In the genomic region with DNA sequence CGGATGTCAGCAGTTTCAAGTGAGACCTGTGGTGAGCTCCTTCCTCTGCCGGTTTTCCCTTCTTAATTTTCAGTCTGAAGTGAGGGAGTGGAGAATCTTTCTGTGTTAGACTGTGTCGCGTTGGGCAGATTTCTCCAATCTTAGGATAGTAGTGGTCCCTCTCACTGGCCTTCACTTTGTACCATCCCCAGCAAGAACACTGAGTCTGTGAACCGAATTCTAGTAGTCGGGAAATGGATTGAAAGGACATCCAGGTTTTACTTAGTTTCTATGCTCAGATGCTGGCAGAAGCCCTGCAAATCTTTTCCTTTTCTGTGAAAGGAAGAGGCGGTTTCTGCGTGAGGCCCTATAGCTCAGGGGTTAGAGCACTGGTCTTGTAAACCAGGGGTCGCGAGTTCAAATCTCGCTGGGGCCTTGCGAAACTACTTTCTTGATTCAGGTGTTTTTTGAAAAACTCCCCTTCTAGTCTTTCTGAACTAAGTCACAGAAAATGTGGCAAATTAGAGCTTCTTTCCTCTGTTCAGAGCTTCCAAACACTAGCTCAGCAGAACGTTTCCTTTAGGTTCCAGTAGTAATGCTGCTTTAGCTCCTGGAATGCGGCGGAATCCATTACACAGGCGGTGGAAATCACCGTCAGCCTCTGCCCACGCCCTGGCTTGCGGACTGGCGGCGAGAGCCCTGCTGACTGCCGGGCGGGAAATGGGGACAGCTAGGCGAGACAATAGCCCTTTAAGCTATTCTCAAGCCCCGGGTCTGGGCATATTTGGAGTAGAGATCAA, we compare ENCODE assay signal across 1 cellular context.
TF ChIP-seq lines count a peak whose summit lies in the region.

No MANE protein-coding gene starts in this region.

TF ChIP-seq in HepG2, 621 proteins besides CTCF, POLR2A, EP300 and RAD21 (continued from another document and continues in another):
- TF ChIP-seq, protein P1, sequence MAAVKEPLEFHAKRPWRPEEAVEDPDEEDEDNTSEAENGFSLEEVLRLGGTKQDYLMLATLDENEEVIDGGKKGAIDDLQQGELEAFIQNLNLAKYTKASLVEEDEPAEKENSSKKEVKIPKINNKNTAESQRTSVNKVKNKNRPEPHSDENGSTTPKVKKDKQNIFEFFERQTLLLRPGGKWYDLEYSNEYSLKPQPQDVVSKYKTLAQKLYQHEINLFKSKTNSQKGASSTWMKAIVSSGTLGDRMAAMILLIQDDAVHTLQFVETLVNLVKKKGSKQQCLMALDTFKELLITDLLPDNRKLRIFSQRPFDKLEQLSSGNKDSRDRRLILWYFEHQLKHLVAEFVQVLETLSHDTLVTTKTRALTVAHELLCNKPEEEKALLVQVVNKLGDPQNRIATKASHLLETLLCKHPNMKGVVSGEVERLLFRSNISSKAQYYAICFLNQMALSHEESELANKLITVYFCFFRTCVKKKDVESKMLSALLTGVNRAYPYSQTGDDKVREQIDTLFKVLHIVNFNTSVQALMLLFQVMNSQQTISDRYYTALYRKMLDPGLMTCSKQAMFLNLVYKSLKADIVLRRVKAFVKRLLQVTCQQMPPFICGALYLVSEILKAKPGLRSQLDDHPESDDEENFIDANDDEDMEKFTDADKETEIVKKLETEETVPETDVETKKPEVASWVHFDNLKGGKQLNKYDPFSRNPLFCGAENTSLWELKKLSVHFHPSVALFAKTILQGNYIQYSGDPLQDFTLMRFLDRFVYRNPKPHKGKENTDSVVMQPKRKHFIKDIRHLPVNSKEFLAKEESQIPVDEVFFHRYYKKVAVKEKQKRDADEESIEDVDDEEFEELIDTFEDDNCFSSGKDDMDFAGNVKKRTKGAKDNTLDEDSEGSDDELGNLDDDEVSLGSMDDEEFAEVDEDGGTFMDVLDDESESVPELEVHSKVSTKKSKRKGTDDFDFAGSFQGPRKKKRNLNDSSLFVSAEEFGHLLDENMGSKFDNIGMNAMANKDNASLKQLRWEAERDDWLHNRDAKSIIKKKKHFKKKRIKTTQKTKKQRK (IDR thresholded peaks at IDR 0.05; ENCODE audit: low read length), result no peak
- TF ChIP-seq, protein P2, sequence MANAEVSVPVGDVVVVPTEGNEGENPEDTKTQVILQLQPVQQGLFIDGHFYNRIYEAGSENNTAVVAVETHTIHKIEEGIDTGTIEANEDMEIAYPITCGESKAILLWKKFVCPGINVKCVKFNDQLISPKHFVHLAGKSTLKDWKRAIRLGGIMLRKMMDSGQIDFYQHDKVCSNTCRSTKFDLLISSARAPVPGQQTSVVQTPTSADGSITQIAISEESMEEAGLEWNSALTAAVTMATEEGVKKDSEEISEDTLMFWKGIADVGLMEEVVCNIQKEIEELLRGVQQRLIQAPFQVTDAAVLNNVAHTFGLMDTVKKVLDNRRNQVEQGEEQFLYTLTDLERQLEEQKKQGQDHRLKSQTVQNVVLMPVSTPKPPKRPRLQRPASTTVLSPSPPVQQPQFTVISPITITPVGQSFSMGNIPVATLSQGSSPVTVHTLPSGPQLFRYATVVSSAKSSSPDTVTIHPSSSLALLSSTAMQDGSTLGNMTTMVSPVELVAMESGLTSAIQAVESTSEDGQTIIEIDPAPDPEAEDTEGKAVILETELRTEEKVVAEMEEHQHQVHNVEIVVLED (CRISPR knock-in tag; IDR thresholded peaks at IDR 0.05; ENCODE audit: borderline replicate concordance), result peak; percentile 44; the same call in 1 of the 2 replicates
- peak; percentile 44; the same call in 1 of the 2 replicates for TF ChIP-seq ZNF691 (CRISPR knock-in tag; IDR thresholded peaks at IDR 0.05; ENCODE audit: borderline replicate concordance, low read depth)
- TF ChIP-seq TFE3 (CRISPR knock-in tag; IDR thresholded peaks at IDR 0.05), result peak; percentile 46; the same call in 1 of the 2 replicates
- TF ChIP-seq HDAC2 (CRISPR knock-in tag; IDR thresholded peaks at IDR 0.05), result no peak; the same call in 1 of the 2 replicates
- 0 out of 2 replicates have a peak, but pooled peaks have one; percentile 22 for TF ChIP-seq ZNF589 (CRISPR knock-in tag; conservative IDR thresholded peaks at IDR 0.05)
- peak; percentile 42; the same call in 1 of the 2 replicates for TF ChIP-seq ZNF12 (CRISPR knock-in tag; IDR thresholded peaks at IDR 0.05)
- TF ChIP-seq ESRRA (CRISPR knock-in tag; IDR thresholded peaks at IDR 0.05; ENCODE audit: low read depth), result peak; percentile 73; the same call in 1 of the 2 replicates
- no peak for TF ChIP-seq NR1H2 (CRISPR knock-in tag; IDR thresholded peaks at IDR 0.05; ENCODE audit: borderline replicate concordance, low read depth)
- 0 out of 2 replicates have a peak, but pooled peaks have one; percentile 48 for TF ChIP-seq NFKB2 (CRISPR knock-in tag; IDR thresholded peaks at IDR 0.05; ENCODE audit: borderline replicate concordance)
- TF ChIP-seq HMGXB3 (CRISPR knock-in tag; IDR thresholded peaks at IDR 0.05; ENCODE audit: borderline replicate concordance), result no peak
- TF ChIP-seq ATF4 (CRISPR knock-in tag; IDR thresholded peaks at IDR 0.05), result peak in 1 of 2 experiments; percentile 72; a peak in 2 of 4 replicates
- no peak for TF ChIP-seq ATAD3A (CRISPR knock-in tag; IDR thresholded peaks at IDR 0.05)
- TF ChIP-seq ZNF225 (CRISPR knock-in tag; IDR thresholded peaks at IDR 0.05), result 0 out of 2 replicates have a peak, but pooled peaks have one; percentile 21
- no peak; the same call in 1 of the 2 replicates for TF ChIP-seq ZNF138 (CRISPR knock-in tag; IDR thresholded peaks at IDR 0.05; ENCODE audit: low read depth)
- TF ChIP-seq ZNF629 (CRISPR knock-in tag; conservative IDR thresholded peaks at IDR 0.05), result 0 out of 2 replicates have a peak, but pooled peaks have one; percentile 40
- TF ChIP-seq HMGA1 (CRISPR knock-in tag; conservative IDR thresholded peaks at IDR 0.05), result no peak
- peak; percentile 30; the same call in 1 of the 2 replicates for TF ChIP-seq YEATS4 (CRISPR knock-in tag; IDR thresholded peaks at IDR 0.05; ENCODE audit: borderline replicate concordance)
- peak; percentile 71; the same call in 1 of the 2 replicates for TF ChIP-seq THAP11 (CRISPR knock-in tag; IDR thresholded peaks at IDR 0.05)
- no peak; the same call in none of the 2 replicates for TF ChIP-seq ZFP36L1 (CRISPR knock-in tag; IDR thresholded peaks at IDR 0.05)
- TF ChIP-seq NONO (IDR thresholded peaks at IDR 0.05), result no peak
- TF ChIP-seq NONO (CRISPR knock-in tag; conservative IDR thresholded peaks at IDR 0.05), result peak; percentile 78; the same call in 1 of the 2 replicates
- TF ChIP-seq SAP130 (CRISPR knock-in tag; IDR thresholded peaks at IDR 0.05; ENCODE audit: low read depth), result peak; percentile 37; the same call in 1 of the 2 replicates
- TF ChIP-seq NFYB (CRISPR knock-in tag; IDR thresholded peaks at IDR 0.05), result peak; percentile 20; the same call in 1 of the 2 replicates
- TF ChIP-seq, protein P3, sequence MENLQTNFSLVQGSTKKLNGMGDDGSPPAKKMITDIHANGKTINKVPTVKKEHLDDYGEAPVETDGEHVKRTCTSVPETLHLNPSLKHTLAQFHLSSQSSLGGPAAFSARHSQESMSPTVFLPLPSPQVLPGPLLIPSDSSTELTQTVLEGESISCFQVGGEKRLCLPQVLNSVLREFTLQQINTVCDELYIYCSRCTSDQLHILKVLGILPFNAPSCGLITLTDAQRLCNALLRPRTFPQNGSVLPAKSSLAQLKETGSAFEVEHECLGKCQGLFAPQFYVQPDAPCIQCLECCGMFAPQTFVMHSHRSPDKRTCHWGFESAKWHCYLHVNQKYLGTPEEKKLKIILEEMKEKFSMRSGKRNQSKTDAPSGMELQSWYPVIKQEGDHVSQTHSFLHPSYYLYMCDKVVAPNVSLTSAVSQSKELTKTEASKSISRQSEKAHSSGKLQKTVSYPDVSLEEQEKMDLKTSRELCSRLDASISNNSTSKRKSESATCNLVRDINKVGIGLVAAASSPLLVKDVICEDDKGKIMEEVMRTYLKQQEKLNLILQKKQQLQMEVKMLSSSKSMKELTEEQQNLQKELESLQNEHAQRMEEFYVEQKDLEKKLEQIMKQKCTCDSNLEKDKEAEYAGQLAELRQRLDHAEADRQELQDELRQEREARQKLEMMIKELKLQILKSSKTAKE (CRISPR knock-in tag; IDR thresholded peaks at IDR 0.05; ENCODE audit: borderline replicate concordance), result no peak
- peak; percentile 36; the same call in 1 of the 2 replicates for TF ChIP-seq ERF (CRISPR knock-in tag; IDR thresholded peaks at IDR 0.05)
- peak; percentile 22 for TF ChIP-seq PPARG (CRISPR knock-in tag; conservative IDR thresholded peaks at IDR 0.05)
- peak; percentile 18 for TF ChIP-seq PATZ1 (CRISPR knock-in tag; IDR thresholded peaks at IDR 0.05)
- peak; percentile 79 for TF ChIP-seq MED1 (CRISPR knock-in tag; IDR thresholded peaks at IDR 0.05)
- TF ChIP-seq ATRX (CRISPR knock-in tag; IDR thresholded peaks at IDR 0.05; ENCODE audit: borderline replicate concordance), result no peak
- TF ChIP-seq ZMYM4 (CRISPR knock-in tag; IDR thresholded peaks at IDR 0.05), result peak; percentile 59
- peak; percentile 57 for TF ChIP-seq TFDP2 (CRISPR knock-in tag; IDR thresholded peaks at IDR 0.05)
- no peak; the same call in 1 of the 2 replicates for TF ChIP-seq NR0B2 (CRISPR knock-in tag; IDR thresholded peaks at IDR 0.05)
- TF ChIP-seq FOXA3 (CRISPR knock-in tag; IDR thresholded peaks at IDR 0.05), result peak; percentile 68
